In genomic region chr19:40529093-40529954, GRCh38 we compare ENCODE assay signal across 8 cellular contexts. TPM values are rescaled to one million over a fixed set of nuclear protein-coding genes. Genes with fewer than 3 reads are reported as not detected.
A peak's percentile ranks its signal among the peaks of the same experiment; 100 is the strongest.
DNase-seq lines count a peak whose midpoint lies in the region; ATAC-seq and TF ChIP-seq lines count a peak whose summit lies in the region.

No MANE protein-coding gene starts in this region.

- DNase-seq in ACHN (peak; percentile 72), GM19238 (ENCODE audit: insufficient read length, low spot score) (peak; percentile 97), NCI-H1048 (lab: John Stamatoyannopoulos, UW) (peak; percentile 66), SKM-1 (lab: John Stamatoyannopoulos, UW; ENCODE audit: unreplicated experiment) (peak; percentile 59), head of caudate nucleus (peak; percentile 65 to 95 (median 88)), osteoblast (ENCODE audit: insufficient read length, low spot score, missing footprints) (peak; percentile 100), suprapubic skin (ENCODE audit: low spot score in 2 of 2) (peak; percentile 86 to 93)
- peak; percentile 91 to 96 for DNase-seq in activated naive CD4-positive, alpha-beta T cell treated with anti-CD3 and anti-CD28 coated beads, Interleukin-2, amount 50 U/mL, for 72 hours (ENCODE audit: low spot score in 2 of 2)

- peak overlapping the region; percentile 90 for H2AFZ ChIP-seq in osteoblast (ENCODE audit: low read length)

- H3K4me1 ChIP-seq in osteoblast (ENCODE audit: insufficient read depth, low read length), result peaks cover 6% of the 10 kb centered on the region
- peaks cover 23% of the 10 kb centered on the region for H3K4me1 ChIP-seq in suprapubic skin

- peaks cover 0 to 5% of the 10 kb centered on the region in 2 donors for H3K9me3 Mint-ChIP-seq in activated naive CD4-positive, alpha-beta T cell treated with anti-CD3 and anti-CD28 coated beads, Interleukin-2, amount 50 U/mL, for 72 hours

- H3K36me3 ChIP-seq in osteoblast (ENCODE audit: insufficient read depth, low read length), result no peaks in the 10 kb centered on the region
- peaks cover 2% of the 10 kb centered on the region for H3K36me3 ChIP-seq in suprapubic skin

- H3K9me3 ChIP-seq in osteoblast (ENCODE audit: low read depth, low read length), result no peaks in the 10 kb centered on the region
- H3K9me3 ChIP-seq in suprapubic skin, result no peaks in the 10 kb centered on the region

- TF ChIP-seq CTCF in osteoblast (IDR thresholded peaks at IDR 0.05; ENCODE audit: extremely low read depth, low read depth, low read length) (peak; percentile 83), suprapubic skin (IDR thresholded peaks at IDR 0.05) (peak; percentile 87 to 96)

- no peak for TF ChIP-seq POLR2A in suprapubic skin (IDR thresholded peaks at IDR 0.05)

- ATAC-seq in activated naive CD4-positive, alpha-beta T cell treated with anti-CD3 and anti-CD28 coated beads, Interleukin-2, amount 50 U/mL, for 72 hours, result peak; percentile 80 to 83

- no peaks in the 10 kb centered on the region for H3K79me2 ChIP-seq in osteoblast (ENCODE audit: insufficient read depth, low read length)

- no peak overlapping the region for H3K27ac ChIP-seq in osteoblast (ENCODE audit: low read depth, low read length)
- no peak overlapping the region for H3K27ac ChIP-seq in suprapubic skin

- 9% methylated on average over 17 of the region's 54 CpGs for WGBS in suprapubic skin

- H3K27ac Mint-ChIP-seq in activated naive CD4-positive, alpha-beta T cell treated with anti-CD3 and anti-CD28 coated beads, Interleukin-2, amount 50 U/mL, for 72 hours, result peak overlapping the region in 1 of 2 donors; percentile 32

- H3K27me3 ChIP-seq in osteoblast (ENCODE audit: insufficient read depth, low read length), result peaks cover 15% of the 10 kb centered on the region
- peaks cover 16% of the 10 kb centered on the region for H3K27me3 ChIP-seq in suprapubic skin

- no peaks in the 10 kb centered on the region for H4K20me1 ChIP-seq in osteoblast (ENCODE audit: insufficient read depth, low read length)

- no peaks in the 10 kb centered on the region for H3K36me3 Mint-ChIP-seq in activated naive CD4-positive, alpha-beta T cell treated with anti-CD3 and anti-CD28 coated beads, Interleukin-2, amount 50 U/mL, for 72 hours

- intact Hi-C loops in head of caudate nucleus (cut with DNase I), result loop anchor here (1.0 kb wide), 1 partner anchor 69 kb away; no protein-coding TSS in a partner anchor

- TF ChIP-seq EP300 in suprapubic skin (IDR thresholded peaks at IDR 0.05), result no peak

- H3K4me3 ChIP-seq in osteoblast (ENCODE audit: insufficient read depth, low read length) (peak overlapping the region; percentile 73), suprapubic skin (peak overlapping the region; percentile 61)

- in situ Hi-C loops in ACHN (cut with HindIII; ENCODE audit: low pct_ligation_motif_present, low pct_unique_long_range_greater_than_20kb, low sequenced_read_pairs), result no loop called here

- H3K4me2 ChIP-seq in osteoblast (ENCODE audit: insufficient read depth, low read length), result peak overlapping the region; percentile 92

RNA-seq across cellular contexts. Expression of gene SHKBP1, which starts 47.3 kb away (rescaled TPM):
- total RNA-seq in activated naive CD4-positive, alpha-beta T cell treated with anti-CD3 and anti-CD28 coated beads, Interleukin-2, amount 50 U/mL, for 72 hours, result 100 to 1,000 TPM; 108 to 173 TPM
- 16.3 and 18.9 TPM in 2 replicates for total RNA-seq in osteoblast
- 10 to 100 TPM; 42.2 to 58.3 (median 51.1) TPM for total RNA-seq in suprapubic skin
